In the genomic region with DNA sequence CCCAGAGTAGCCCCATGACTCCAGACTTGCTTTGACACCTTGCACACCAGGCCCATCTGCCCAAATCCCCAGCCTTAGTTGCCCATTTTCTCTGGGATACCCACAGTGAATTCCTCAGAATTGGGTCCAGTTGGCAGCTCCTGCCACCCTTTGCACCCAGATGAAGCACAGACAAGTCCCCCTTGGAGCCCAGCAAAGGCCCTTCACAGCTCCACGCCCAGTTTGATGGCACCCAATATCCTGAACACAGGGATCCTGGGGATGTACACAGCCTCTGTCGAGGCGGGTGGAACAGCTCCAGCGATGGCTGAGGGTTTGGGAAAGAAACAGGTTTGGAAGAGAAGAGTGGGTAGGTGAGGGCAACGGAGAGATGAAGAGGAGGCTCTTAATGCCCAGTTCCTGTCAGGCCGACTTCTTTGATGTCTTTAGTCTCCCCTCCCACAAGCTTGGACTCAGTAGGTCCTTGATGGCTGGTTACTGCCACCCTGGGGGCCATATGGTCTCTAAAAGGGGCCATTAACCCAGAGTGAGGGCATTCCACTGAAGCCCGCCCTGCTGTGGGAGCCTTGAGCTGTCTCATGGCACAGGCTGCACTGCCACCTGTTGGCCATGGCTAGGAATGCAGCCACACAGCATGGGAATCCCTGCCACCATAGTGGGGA, we compare ENCODE assay signal across 8 cellular contexts. TPM values are rescaled to one million over a fixed set of nuclear protein-coding genes. Genes with fewer than 3 reads are reported as not detected.
DNase-seq lines count a peak whose midpoint lies in the region; ATAC-seq and TF ChIP-seq lines count a peak whose summit lies in the region.

No MANE protein-coding gene starts in this region.

- H3K36me3 ChIP-seq in CD8-positive, alpha-beta T cell (ENCODE audit: insufficient read depth, low read length) = peaks cover 36% of the 10 kb centered on the region
- no peaks in the 10 kb centered on the region for H3K36me3 ChIP-seq in smooth muscle cell (ENCODE audit: low read depth)

- TF ChIP-seq CTCF in CD8-positive, alpha-beta T cell (IDR thresholded peaks at IDR 0.05) = peak; percentile 85
- peak; percentile 86 for TF ChIP-seq CTCF in smooth muscle cell (IDR thresholded peaks at IDR 0.05; ENCODE audit: borderline replicate concordance, insufficient read depth, poor library complexity, severe bottlenecking)

- peaks cover 41% of the 10 kb centered on the region for H3K36me3 Mint-ChIP-seq in CD8-positive, alpha-beta T cell
- peaks cover 8% of the 10 kb centered on the region for H3K36me3 Mint-ChIP-seq in T-helper 2 cell treated with Interferon-gamma antibody and Interleukin-4, amounts not matched to agents 5 μg/mL and 100 μg/mL, for 36 hours (ENCODE audit: low read depth)

- peak overlapping the region; percentile 57 for H3K27ac Mint-ChIP-seq in CD8-positive, alpha-beta T cell
- no peak overlapping the region for H3K27ac Mint-ChIP-seq in T-helper 2 cell treated with Interferon-gamma antibody and Interleukin-4, amounts not matched to agents 5 μg/mL and 100 μg/mL, for 36 hours

- H3K9me3 ChIP-seq in CD8-positive, alpha-beta T cell (ENCODE audit: low read length) = no peaks in the 10 kb centered on the region
- no peaks in the 10 kb centered on the region for H3K9me3 ChIP-seq in right cardiac atrium (ENCODE audit: control insufficient read depth, low read length)
- H3K9me3 ChIP-seq in smooth muscle cell (replicated peaks; ENCODE audit: low read depth) = no peaks in the 10 kb centered on the region

- 50% methylated on average over 7 of the region's 7 CpGs for WGBS in right cardiac atrium
- WGBS in smooth muscle cell (ENCODE audit: low lambda C conversion rate) = 66% methylated on average over 7 of the region's 7 CpGs

- no peaks in the 10 kb centered on the region for H3F3A ChIP-seq in smooth muscle cell (ENCODE audit: low read depth)

- intact Hi-C loops in CD8-positive, alpha-beta T cell (cut with DNase I, micrococcal nuclease) = loop anchor here (1.0 to 5.0 kb wide), 7 partner anchors 22 to 645 kb away; no protein-coding TSS in a partner anchor
- intact Hi-C loops in right cardiac atrium (cut with DNase I) = loop anchor here (2.0 to 5.0 kb wide), 3 partner anchors 40 to 45 kb away; no protein-coding TSS in a partner anchor

- no peak overlapping the region for H2AFZ ChIP-seq in smooth muscle cell (ENCODE audit: low read depth)

- CTCF ChIA-PET in CD8-positive, alpha-beta T cell (lab: Charles Lee) = interaction anchor here (0.6 to 8.1 kb wide), 39 partner anchors 11 to 440 kb away, joined by 3 to 154 read pairs (median 5); a partner anchor contains a TSS

- H3K4me1 ChIP-seq in CD8-positive, alpha-beta T cell (ENCODE audit: insufficient read depth, low read length) = no peaks in the 10 kb centered on the region
- H3K4me1 ChIP-seq in right cardiac atrium (ENCODE audit: control insufficient read depth, insufficient read depth, low read length) = no peaks in the 10 kb centered on the region
- H3K4me1 ChIP-seq in smooth muscle cell (ENCODE audit: low read depth) = peaks cover 4% of the 10 kb centered on the region

- no peak overlapping the region for H3K27ac ChIP-seq in CD8-positive, alpha-beta T cell (ENCODE audit: low read depth, low read length)
- H3K27ac ChIP-seq in right cardiac atrium (ENCODE audit: low read length) = no peak overlapping the region
- H3K27ac ChIP-seq in smooth muscle cell (ENCODE audit: low read depth) = no peak overlapping the region

- H3K4me1 Mint-ChIP-seq in CD8-positive, alpha-beta T cell (ENCODE audit: low read depth) = no peaks in the 10 kb centered on the region
- H3K4me1 Mint-ChIP-seq in T-helper 2 cell treated with Interferon-gamma antibody and Interleukin-4, amounts not matched to agents 5 μg/mL and 100 μg/mL, for 36 hours (ENCODE audit: low read depth) = no peaks in the 10 kb centered on the region

- H3K4me2 ChIP-seq in smooth muscle cell = no peak overlapping the region

- H4K20me1 ChIP-seq in smooth muscle cell (ENCODE audit: low read depth) = no peaks in the 10 kb centered on the region

- H3K4me3 ChIP-seq in CD8-positive, alpha-beta T cell (ENCODE audit: low read depth, low read length) = no peak overlapping the region
- H3K4me3 ChIP-seq in right cardiac atrium (ENCODE audit: low read length) (no peak overlapping the region), smooth muscle cell (no peak overlapping the region)

- no peaks in the 10 kb centered on the region for H3K27me3 ChIP-seq in CD8-positive, alpha-beta T cell (ENCODE audit: insufficient read depth, low read length)
- H3K27me3 ChIP-seq in right cardiac atrium (ENCODE audit: control insufficient read depth, insufficient read depth) = no peaks in the 10 kb centered on the region
- no peaks in the 10 kb centered on the region for H3K27me3 ChIP-seq in smooth muscle cell (ENCODE audit: low read depth)

- peak; percentile 99 for ATAC-seq in CD8-positive, alpha-beta T cell
- ATAC-seq in GM21515 (IDR thresholded peaks at IDR 0.05; ENCODE audit: unreplicated experiment) = peak; percentile 53
- ATAC-seq in right cardiac atrium = peak; percentile 72 to 83
- ATAC-seq in HG03378 (IDR thresholded peaks at IDR 0.05; ENCODE audit: unreplicated experiment) = no peak

- H3K4me3 Mint-ChIP-seq in CD8-positive, alpha-beta T cell = no peak overlapping the region
- no peak overlapping the region for H3K4me3 Mint-ChIP-seq in T-helper 2 cell treated with Interferon-gamma antibody and Interleukin-4, amounts not matched to agents 5 μg/mL and 100 μg/mL, for 36 hours

- H3K9me3 Mint-ChIP-seq in CD8-positive, alpha-beta T cell = no peaks in the 10 kb centered on the region
- no peaks in the 10 kb centered on the region for H3K9me3 Mint-ChIP-seq in T-helper 2 cell treated with Interferon-gamma antibody and Interleukin-4, amounts not matched to agents 5 μg/mL and 100 μg/mL, for 36 hours

- H3K9ac ChIP-seq in smooth muscle cell (ENCODE audit: low read depth) = no peak overlapping the region

- POLR2A ChIA-PET in CD8-positive, alpha-beta T cell (lab: Charles Lee) = interaction anchor here (0.7 to 2.2 kb wide), 4 partner anchors 12 to 80 kb away, joined by 3 to 19 read pairs (median 6); no protein-coding TSS in a partner anchor

- H3K79me2 ChIP-seq in smooth muscle cell (ENCODE audit: low read depth) = no peaks in the 10 kb centered on the region

- peak; percentile 57 to 85 (median 73) for DNase-seq in CD8-positive, alpha-beta T cell
- DNase-seq in NCI-H1105 (lab: John Stamatoyannopoulos, UW) (peak; percentile 53), anterior cingulate cortex (lab: John Stamatoyannopoulos, UW) (peak in 56 of 58 donors; percentile 13 to 91 (median 72)), right cardiac atrium (peak; percentile 78 to 93 (median 91)), smooth muscle cell (lab: John Stamatoyannopoulos, UW; ENCODE audit: unreplicated experiment) (peak; percentile 51)
- peak; percentile 64 for DNase-seq in T-helper 2 cell treated with Interferon-gamma antibody and Interleukin-4, amounts not matched to agents 5 μg/mL and 100 μg/mL, for 36 hours (ENCODE audit: low spot score)

- no peaks in the 10 kb centered on the region for H3K27me3 Mint-ChIP-seq in CD8-positive, alpha-beta T cell (ENCODE audit: low read depth)
- no peaks in the 10 kb centered on the region for H3K27me3 Mint-ChIP-seq in T-helper 2 cell treated with Interferon-gamma antibody and Interleukin-4, amounts not matched to agents 5 μg/mL and 100 μg/mL, for 36 hours (ENCODE audit: low read depth)

RNA-seq across cellular contexts. Expression of a gene that starts 21.7 kb away (rescaled TPM):
- total RNA-seq in CD8-positive, alpha-beta T cell = 1 to 10 TPM in 1 of 2 experiments, not detected in 1; 1.2 TPM
- total RNA-seq in right cardiac atrium = 10 to 100 TPM; 12.0 to 16.8 (median 13.1) TPM
- polyA plus RNA-seq in right cardiac atrium = 13.3 TPM
- 8.1 and 8.6 TPM in 2 replicates for total RNA-seq in smooth muscle cell
- 13.0 and 15.5 TPM in 2 replicates for polyA plus RNA-seq in smooth muscle cell

RNA-seq across cellular contexts. Expression of a gene that starts 21.9 kb away (rescaled TPM):
- total RNA-seq in CD8-positive, alpha-beta T cell = 100 to 1,000 TPM; 117 to 128 TPM
- 1 to 10 TPM in 2 of 4 donors, under 1 TPM in 2; 0.39 to 1.2 (median 0.84) TPM for total RNA-seq in right cardiac atrium
- polyA plus RNA-seq in right cardiac atrium = 0.91 TPM
- total RNA-seq in smooth muscle cell = 1.5 and 4.8 TPM in 2 replicates
- polyA plus RNA-seq in smooth muscle cell = 8.3 and 10.1 TPM in 2 replicates

Comparison
In these comparisons a context has a peak if more than half of its experiments do, and no peak if none do; other contexts are left out.
1. RNA of a gene that starts 21.9 kb away (total RNA-seq): 117 to 128 TPM in CD8-positive, alpha-beta T cell; 1.5 to 4.8 TPM in smooth muscle cell and 0.39 to 1.2 TPM in right cardiac atrium; every median in the first group is over 10 times any median in the second.
2. Peak in every context shown above with its lines, with median percentiles within 50 percentile points of each other: DNase-seq.